ENCODE assay signal across 17 cellular contexts in the genomic region with DNA sequence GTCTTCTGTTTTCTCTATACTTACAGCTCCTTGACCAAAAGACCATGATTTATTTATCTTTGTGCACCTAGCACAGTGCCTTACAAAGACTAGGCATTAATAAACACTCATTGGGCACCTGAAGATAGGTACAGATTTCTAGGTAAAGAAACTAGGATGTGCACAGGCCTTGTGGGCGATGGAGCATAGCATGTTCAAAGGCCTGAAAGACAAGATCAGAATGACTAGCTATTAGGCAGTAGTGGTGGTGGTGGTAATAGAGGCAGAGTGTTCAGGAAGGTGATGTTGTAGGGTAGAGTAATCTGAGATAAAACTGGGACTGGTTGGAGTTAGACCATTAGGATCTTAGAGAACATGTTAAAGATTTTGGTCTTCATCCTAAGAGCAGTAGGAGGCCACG. TPM values are rescaled to one million over a fixed set of nuclear protein-coding genes. Genes with fewer than 3 reads are reported as not detected.
"Had no signal": no experiment of that assay in that cellular context is flagged by ENCODE, and none has a peak within 500 bp of the region (broad histone marks: within the 10 kb centered on the region; RNA-seq: fewer than 3 reads in every experiment).

No MANE protein-coding gene starts in this region.

- H3K4me3 Mint-ChIP-seq: activated CD4-positive, alpha-beta memory T cell treated with anti-CD3 and anti-CD28 coated beads, Interleukin-2, amount 10 ng/mL, durations not matched to agents 7 days and 5 days; activated CD4-positive, alpha-beta T cell treated with anti-CD3 and anti-CD28 coated beads for 36 hours; activated naive CD8-positive, alpha-beta T cell treated with anti-CD3 and anti-CD28 coated beads for 36 hours; endodermal cell; natural killer cell had no signal

- H3K9me3 Mint-ChIP-seq: natural killer cell had no signal

- H3K36me3 Mint-ChIP-seq: natural killer cell had no signal

- H3K36me3 ChIP-seq: brain microvascular endothelial cell, right lobe of liver had no signal

- H3K27ac Mint-ChIP-seq: activated CD4-positive, alpha-beta memory T cell treated with anti-CD3 and anti-CD28 coated beads, Interleukin-2, amount 10 ng/mL, durations not matched to agents 7 days and 5 days; activated naive CD8-positive, alpha-beta T cell treated with anti-CD3 and anti-CD28 coated beads for 36 hours; endodermal cell had no signal

- H3K9me3 ChIP-seq: right lobe of liver, spleen had no signal

- H3K4me1 ChIP-seq: right lobe of liver had no signal

- H3K4me3 ChIP-seq: lung, right lobe of liver, spleen had no signal

- H3K27me3 Mint-ChIP-seq: activated CD4-positive, alpha-beta memory T cell treated with anti-CD3 and anti-CD28 coated beads, Interleukin-2, amount 10 ng/mL, durations not matched to agents 7 days and 5 days; activated CD4-positive, alpha-beta T cell treated with anti-CD3 and anti-CD28 coated beads for 36 hours; activated naive CD8-positive, alpha-beta T cell treated with anti-CD3 and anti-CD28 coated beads for 36 hours had no signal

- ATAC-seq: activated CD4-positive, alpha-beta T cell treated with anti-CD3 and anti-CD28 coated beads for 36 hours; natural killer cell; right lobe of liver had no signal

- H3K27ac ChIP-seq: brain microvascular endothelial cell, right lobe of liver, VCaP had no signal

- H3K27me3 ChIP-seq: brain microvascular endothelial cell, right lobe of liver, spleen had no signal

- DNase-seq: activated CD4-positive, alpha-beta memory T cell treated with anti-CD3 and anti-CD28 coated beads, Interleukin-2, amount 10 ng/mL, durations not matched to agents 7 days and 5 days; activated CD4-positive, alpha-beta T cell treated with anti-CD3 and anti-CD28 coated beads for 36 hours; activated gamma-delta T cell; activated naive CD8-positive, alpha-beta T cell treated with anti-CD3 and anti-CD28 coated beads for 36 hours; activated T-cell treated with anti-CD3 and anti-CD28 coated beads, Interleukin-2, amount 50 U/mL, for 48 hours; brain microvascular endothelial cell; dermis blood vessel endothelial cell; endodermal cell; erythroblast; natural killer cell; right lobe of liver; spleen; stimulated activated CD4-positive, alpha-beta T cell treated with anti-CD3 and anti-CD28 coated beads, Interleukin-1b, Interleukin-23, amount 100 ng/mL, for 48 hours; stimulated activated naive CD4-positive, alpha-beta T cell treated with Interleukin-2 at 50 U/mL for 16 hours; trophoblast cell had no signal

RNA-seq across cellular contexts. Expression of a gene that starts 3.9 kb away (rescaled TPM):
- total RNA-seq: endodermal cell had no signal
